In the genomic region with DNA sequence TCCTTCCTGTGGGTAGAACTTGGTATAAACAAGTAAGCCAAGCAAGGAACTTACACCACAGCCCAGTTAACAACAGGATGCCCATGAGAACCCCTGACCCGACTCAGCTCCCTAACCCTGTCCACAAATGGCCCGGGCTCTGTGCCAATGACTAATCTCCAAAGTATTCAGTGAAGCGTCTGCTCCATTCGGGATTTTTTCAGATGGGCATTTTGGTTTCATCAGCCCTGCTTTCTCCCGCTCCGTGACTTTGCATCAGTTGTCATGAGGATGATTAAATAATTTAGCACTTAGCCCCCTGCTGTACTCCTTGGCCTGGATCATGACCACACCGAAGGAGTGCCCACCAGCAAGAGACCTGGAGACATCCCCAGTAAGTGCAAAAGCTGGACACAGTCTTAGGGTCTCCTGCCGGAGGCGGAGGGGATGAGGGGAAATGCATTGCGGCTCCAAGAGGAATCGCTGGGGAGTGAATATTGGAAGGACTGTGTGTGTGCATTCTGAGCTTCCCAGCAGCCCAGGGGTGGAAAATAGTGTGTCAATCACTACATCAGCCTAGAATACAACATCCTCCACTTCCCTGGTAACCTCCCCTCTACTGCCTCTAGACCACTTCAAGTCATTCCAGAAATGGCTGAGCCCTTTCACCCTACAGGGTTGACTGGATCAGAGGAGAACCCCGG, we compare ENCODE assay signal across 11 cellular contexts. TPM values are rescaled to one million over a fixed set of nuclear protein-coding genes. Genes with fewer than 3 reads are reported as not detected.
DNase-seq lines count a peak whose midpoint lies in the region; ATAC-seq, FAIRE-seq and TF ChIP-seq lines count a peak whose summit lies in the region.
"Had no signal": no experiment of that assay in that cellular context is flagged by ENCODE, and none has a peak within 500 bp of the region (broad histone marks: within the 10 kb centered on the region; RNA-seq: fewer than 3 reads in every experiment).

No MANE protein-coding gene starts in this region.

- H3K4me3 ChIP-seq in kidney (ENCODE audit: low read length in 2 of 2) = no peak overlapping the region
- H3K4me3 ChIP-seq: pancreas had no signal

- H3K9me3 Mint-ChIP-seq in osteocyte (ENCODE audit: unreplicated experiment) = no peaks in the 10 kb centered on the region

- H3K4me3 Mint-ChIP-seq in osteocyte (ENCODE audit: unreplicated experiment) = peak overlapping the region; percentile 71

- intact Hi-C loops in kidney (cut with DNase I) = no loop called here

- peaks cover 21% of the 10 kb centered on the region for H3K4me1 Mint-ChIP-seq in osteocyte (ENCODE audit: unreplicated experiment)

- no peaks in the 10 kb centered on the region for H3K9me3 ChIP-seq in kidney (ENCODE audit: control insufficient read depth in 1 of 2, low read length in 2 of 2)
- H3K9me3 ChIP-seq: pancreas had no signal

- peak; percentile 20 for ATAC-seq in esophagus mucosa
- ATAC-seq: pancreas had no signal

- TF ChIP-seq CTCF in RWPE1 (conservative IDR thresholded peaks at IDR 0.05; ENCODE audit: low read depth) = no peak
- TF ChIP-seq CTCF in osteocyte (IDR thresholded peaks at IDR 0.05) = no peak
- TF ChIP-seq CTCF in kidney (IDR thresholded peaks at IDR 0.05; ENCODE audit: borderline replicate concordance, extremely low read depth, insufficient read depth) = no peak

- CTCF ChIA-PET in RWPE1 (lab: Yijun Ruan, JAX) = interaction anchor here (0.6 to 0.8 kb wide), 2 partner anchors 33 to 284 kb away, joined by 3 read pairs; no protein-coding TSS in a partner anchor

- no peaks in the 10 kb centered on the region for H3K27me3 Mint-ChIP-seq in osteocyte (ENCODE audit: unreplicated experiment)

- no peaks in the 10 kb centered on the region for H3K4me1 ChIP-seq in kidney (ENCODE audit: control insufficient read depth in 1 of 2, insufficient read depth in 1 of 2, low read depth in 1 of 2, low read length in 2 of 2)
- H3K4me1 ChIP-seq: pancreas had no signal

- no peaks in the 10 kb centered on the region for H3K36me3 Mint-ChIP-seq in osteocyte (ENCODE audit: unreplicated experiment)

- POLR2A ChIA-PET in RWPE1 (lab: Yijun Ruan, JAX; ENCODE audit: low non-redundant PET) = no interaction called here

- peak overlapping the region; percentile 93 for H3K27ac Mint-ChIP-seq in osteocyte (ENCODE audit: unreplicated experiment)

- FAIRE-seq in kidney (lab: Jason Lieb, UNC) = no peak
- FAIRE-seq: pancreas had no signal

- no peaks in the 10 kb centered on the region for H3K36me3 ChIP-seq in kidney (ENCODE audit: control insufficient read depth in 1 of 2, insufficient read depth in 2 of 2, low read length in 2 of 2)
- H3K36me3 ChIP-seq: pancreas had no signal

- DNase-seq in GM04504 (ENCODE audit: low read depth) = peak; percentile 81
- DNase-seq in RWPE1 (ENCODE audit: low spot score) = peak; percentile 82
- DNase-seq in osteocyte (ENCODE audit: extremely low spot score, unreplicated experiment) = peak; percentile 92
- DNase-seq in NCI-H2171 treated with DMSO at 0.1 percent for 48 hours (lab: John Stamatoyannopoulos, UW) = no peak
- DNase-seq in NCI-H526 treated with DMSO at 0.1 percent for 48 hours (lab: John Stamatoyannopoulos, UW) = no peak
- no peak for DNase-seq in kidney
- DNase-seq in stimulated activated CD4-positive, alpha-beta T cell treated with anti-CD3 and anti-CD28 coated beads, Interleukin-2, amount 100 ng/mL, for 48 hours = no peak
- DNase-seq: NCI-H1092, OCI-M1 had no signal

- no peak overlapping the region for H3K9ac ChIP-seq in kidney (ENCODE audit: low read length in 2 of 2)

- H3K27ac ChIP-seq in RWPE1 (peak overlapping the region; percentile 20; the same call in 1 of the 2 replicates), kidney (ENCODE audit: low read depth in 2 of 2, low read length in 2 of 2) (no peak overlapping the region)
- H3K27ac ChIP-seq: pancreas had no signal

RNA-seq across cellular contexts. Expression of a gene that starts 41.4 kb away (rescaled TPM):
- 0.52 TPM for total RNA-seq in esophagus mucosa
- total RNA-seq in osteocyte = 0.21 and 0.37 TPM in 2 replicates
- 16.4 TPM for total RNA-seq in kidney
- 0.49 TPM for polyA plus RNA-seq in kidney (ENCODE audit: insufficient read depth, low read depth, low replicate concordance)

Comparison
In these comparisons a context has a peak if more than half of its experiments do, and no peak if none do; other contexts are left out.
1. DNase-seq: peak in GM04504 (single experiment), RWPE1 (single experiment) and osteocyte (single experiment); none in NCI-H2171 treated with DMSO at 0.1 percent for 48 hours (single experiment), NCI-H526 treated with DMSO at 0.1 percent for 48 hours (single experiment), kidney (single experiment) and stimulated activated CD4-positive, alpha-beta T cell treated with anti-CD3 and anti-CD28 coated beads, Interleukin-2, amount 100 ng/mL, for 48 hours (0 of 2).
2. RNA of a gene that starts 41.4 kb away (total RNA-seq): 16.4 TPM in kidney (single experiment); 0.52 TPM in esophagus mucosa (single experiment) and 0.21 to 0.37 TPM in osteocyte; every median in the first group is over 10 times any median in the second.